In the genomic region with DNA sequence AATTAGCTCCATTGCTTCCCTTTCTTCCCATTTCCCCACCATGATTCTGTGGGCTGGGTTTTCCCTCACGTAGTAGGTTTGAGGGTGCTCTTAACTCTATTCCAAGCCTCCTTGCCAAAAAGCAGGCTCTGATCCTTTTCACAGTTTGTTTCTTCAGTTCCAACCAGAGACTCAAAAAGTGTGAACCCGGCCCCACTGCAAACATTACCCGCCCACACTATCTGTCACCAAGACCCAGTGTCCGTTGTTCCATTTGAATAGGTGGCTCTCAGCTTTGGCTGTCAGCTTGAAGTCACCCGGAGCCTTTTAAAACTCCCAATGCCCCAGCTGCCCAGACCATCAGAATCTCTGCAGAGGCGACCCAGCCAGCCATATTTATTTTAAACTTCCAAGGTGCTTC, we compare ENCODE assay signal across 26 cellular contexts. TPM values are rescaled to one million over a fixed set of nuclear protein-coding genes. Genes with fewer than 3 reads are reported as not detected.
"Had no signal": no experiment of that assay in that cellular context is flagged by ENCODE, and none has a peak within 500 bp of the region (broad histone marks: within the 10 kb centered on the region; RNA-seq: fewer than 3 reads in every experiment).

No MANE protein-coding gene starts in this region.

- ATAC-seq: activated CD4-positive, CD25-positive, alpha-beta regulatory T cell treated with anti-CD3 and anti-CD28 coated beads, Interleukin-2, amount 50 U/mL, for 24 hours; esophagus mucosa; left cardiac atrium; left ventricle myocardium superior had no signal

- H3K27me3 ChIP-seq: cardiac muscle cell, neutrophil, right lobe of liver, tibial artery had no signal

- H3K27ac ChIP-seq: cardiac muscle cell, neutrophil, right lobe of liver, WERI-Rb-1 had no signal

- H3K36me3 ChIP-seq: neutrophil, right lobe of liver, WERI-Rb-1 had no signal

- H3K27ac Mint-ChIP-seq: activated naive CD8-positive, alpha-beta T cell; stimulated activated naive CD8-positive, alpha-beta T cell treated with anti-CD3 and anti-CD28 coated beads, Interleukin-15, Interleukin-2, amounts not matched to agents 100 ng/mL and 50 ng/mL, for 24 hours had no signal

- H3K9me3 Mint-ChIP-seq: brain; nephron; stimulated activated naive CD8-positive, alpha-beta T cell treated with anti-CD3 and anti-CD28 coated beads, Interleukin-15, Interleukin-2, amounts not matched to agents 100 ng/mL and 50 ng/mL, for 24 hours had no signal

- DNase-seq: activated CD4-positive, alpha-beta T cell treated with anti-CD3 and anti-CD28 coated beads for 48 hours; activated CD4-positive, alpha-beta T cell treated with anti-CD3 and anti-CD28 coated beads, Interleukin-2, amount 50 U/mL, for 48 hours; activated CD8-positive, alpha-beta memory T cell treated with anti-CD3 and anti-CD28 coated beads for 24 hours; activated effector memory CD4-positive, alpha-beta T cell treated with Interleukin-2 at 50 U/mL for 16 hours; activated naive CD4-positive, alpha-beta T cell treated with Interleukin-2 at 50 U/mL for 16 hours; aorta; foreskin fibroblast; hippocampal formation; left cardiac atrium; left ventricle myocardium superior; mammary epithelial cell; right lobe of liver; stimulated activated CD4-positive, alpha-beta T cell treated with anti-CD3 and anti-CD28 coated beads, Interleukin-2, amount 100 ng/mL, for 48 hours; T-helper 9 cell; tibial artery; WERI-Rb-1 had no signal

- H3K9me3 ChIP-seq: neutrophil, right lobe of liver, tibial artery had no signal

- H3K4me3 Mint-ChIP-seq: activated naive CD8-positive, alpha-beta T cell; brain; nephron; stimulated activated naive CD8-positive, alpha-beta T cell treated with anti-CD3 and anti-CD28 coated beads, Interleukin-15, Interleukin-2, amounts not matched to agents 100 ng/mL and 50 ng/mL, for 24 hours had no signal

- H3K36me3 Mint-ChIP-seq: activated naive CD8-positive, alpha-beta T cell had no signal

- H3K4me3 ChIP-seq: cardiac muscle cell, coronary artery, right lobe of liver, tibial artery had no signal

RNA-seq across cellular contexts. Expression of gene CFAP61, which starts 47.0 kb away (rescaled TPM):
- total RNA-seq: cardiac muscle cell, esophagus mucosa, osteocyte, right lobe of liver had no signal
